In the genomic region with DNA sequence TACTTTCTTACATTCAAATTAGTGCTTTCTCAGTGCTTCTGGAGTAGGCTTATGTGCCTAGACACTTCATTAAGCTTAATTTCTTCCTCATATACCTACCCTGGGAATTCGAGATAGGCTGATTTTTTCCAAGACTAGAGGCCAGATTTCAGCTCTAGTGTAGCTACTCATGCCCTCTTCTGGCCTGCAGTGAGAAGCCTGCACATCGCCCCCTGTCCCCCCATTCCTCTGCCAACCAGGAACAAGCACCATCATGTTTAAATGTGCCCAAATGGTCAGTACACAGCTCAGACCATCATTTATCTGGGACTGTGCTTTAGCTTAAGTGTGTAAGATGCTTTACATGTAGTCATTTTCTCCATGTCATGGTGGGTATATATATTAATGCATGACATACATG, we compare ENCODE assay signal across 21 cellular contexts.
"Had no signal": no experiment of that assay in that cellular context is flagged by ENCODE, and none has a peak within 500 bp of the region (broad histone marks: within the 10 kb centered on the region; RNA-seq: fewer than 3 reads in every experiment).

No MANE protein-coding gene starts in this region.

- DNase-seq: effector CD4-positive, alpha-beta T cell; gastrocnemius medialis; heart right ventricle; hypothalamus; left colon; left ventricle myocardium superior; mesenchymal stem cell; naive B cell; posterior cingulate gyrus; spleen; stimulated activated CD4-positive, alpha-beta T cell treated with anti-CD3 and anti-CD28 coated beads, Interleukin-15, amount 100 ng/mL, for 24 hours; stimulated activated CD4-positive, alpha-beta T cell treated with anti-CD3 and anti-CD28 coated beads, Interleukin-1b, Interleukin-23, amount 100 ng/mL, for 48 hours; stimulated activated CD4-positive, alpha-beta T cell treated with anti-CD3 and anti-CD28 coated beads, Interleukin-4, amount 100 ng/mL, for 4 hours; stimulated activated naive B cell treated with anti-CD40 and anti-IgM and Interleukin-4, amounts not matched to agents 10 μg/mL and 1 μg/mL and 100 μg/mL, for 72 hours; stomach; substantia nigra; transverse colon had no signal

- H3K4me1 Mint-ChIP-seq: naive B cell; nephron; stimulated activated naive B cell treated with anti-CD40 and anti-IgM and Interleukin-4, amounts not matched to agents 10 μg/mL and 1 μg/mL and 100 μg/mL, for 72 hours had no signal

- H3K27ac ChIP-seq: coronary artery, gastrocnemius medialis, heart right ventricle, spleen, stomach, thoracic aorta, transverse colon had no signal

- H3K4me3 Mint-ChIP-seq: naive B cell; nephron; stimulated activated naive B cell treated with anti-CD40 and anti-IgM and Interleukin-4, amounts not matched to agents 10 μg/mL and 1 μg/mL and 100 μg/mL, for 72 hours had no signal

- H3K27ac Mint-ChIP-seq: naive B cell; nephron; stimulated activated naive B cell treated with anti-CD40 and anti-IgM and Interleukin-4, amounts not matched to agents 10 μg/mL and 1 μg/mL and 100 μg/mL, for 72 hours had no signal

- H3K9me3 Mint-ChIP-seq: nephron had no signal

- H3K4me1 ChIP-seq: gastrocnemius medialis, heart right ventricle, spleen, stomach, transverse colon had no signal

- H3K9me3 ChIP-seq: gastrocnemius medialis, thoracic aorta, transverse colon had no signal

- H3K27me3 Mint-ChIP-seq: naive B cell; stimulated activated naive B cell treated with anti-CD40 and anti-IgM and Interleukin-4, amounts not matched to agents 10 μg/mL and 1 μg/mL and 100 μg/mL, for 72 hours had no signal

- H3K27me3 ChIP-seq: gastrocnemius medialis, heart right ventricle, spleen, stomach, transverse colon had no signal

- H3K4me3 ChIP-seq: coronary artery, gastrocnemius medialis, heart right ventricle, lung, spleen, stomach, thoracic aorta, transverse colon had no signal

- H3K36me3 Mint-ChIP-seq: naive B cell had no signal

- H3K36me3 ChIP-seq: gastrocnemius medialis, heart right ventricle, spleen, stomach, thoracic aorta, transverse colon had no signal
